ENCODE assay signal across 24 cellular contexts in the genomic region with DNA sequence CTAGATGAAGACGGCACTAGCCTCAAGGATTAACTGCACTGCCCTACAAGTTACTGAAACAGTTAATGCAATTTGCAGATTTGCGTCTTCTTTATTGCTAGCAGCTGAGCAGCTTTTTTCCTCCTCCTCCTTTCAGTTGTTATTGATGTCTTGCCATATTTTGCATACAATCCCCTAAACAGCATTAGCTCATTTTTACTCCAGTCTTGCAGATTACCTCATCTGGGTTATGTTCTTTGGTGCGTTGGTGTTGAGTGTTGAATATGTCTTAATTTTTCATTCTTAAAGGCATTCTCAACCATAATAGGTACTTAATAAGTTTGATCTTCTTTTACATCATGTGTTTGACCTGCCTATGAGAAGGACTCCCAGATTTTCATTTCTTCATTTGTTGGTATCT.
"Had no signal": no experiment of that assay in that cellular context is flagged by ENCODE, and none has a peak within 500 bp of the region (broad histone marks: within the 10 kb centered on the region; RNA-seq: fewer than 3 reads in every experiment).

No MANE protein-coding gene starts in this region.

- H3K27me3 Mint-ChIP-seq: activated CD4-positive, alpha-beta T cell treated with anti-CD3 and anti-CD28 coated beads, Interleukin-2, amount 10 ng/mL, durations not matched to agents 7 days and 5 days; activated CD8-positive, alpha-beta memory T cell treated with anti-CD3 and anti-CD28 coated beads, Interleukin-2, amount 10 ng/mL, durations not matched to agents 7 days and 5 days; activated CD8-positive, alpha-beta T cell treated with anti-CD3 and anti-CD28 coated beads for 36 hours; activated naive CD4-positive, alpha-beta T cell treated with anti-CD3 and anti-CD28 coated beads, Interleukin-2, amount 50 U/mL, for 24 hours; central memory CD8-positive, alpha-beta T cell; progenitor cell of endocrine pancreas had no signal

- H3K4me3 ChIP-seq: ascending aorta, esophagus muscularis mucosa, upper lobe of left lung had no signal

- H3K27ac Mint-ChIP-seq: activated CD4-positive, alpha-beta T cell treated with anti-CD3 and anti-CD28 coated beads, Interleukin-2, amount 10 ng/mL, durations not matched to agents 7 days and 5 days; activated CD8-positive, alpha-beta memory T cell treated with anti-CD3 and anti-CD28 coated beads, Interleukin-2, amount 10 ng/mL, durations not matched to agents 7 days and 5 days; activated CD8-positive, alpha-beta T cell treated with anti-CD3 and anti-CD28 coated beads for 36 hours; activated naive CD4-positive, alpha-beta T cell treated with anti-CD3 and anti-CD28 coated beads, Interleukin-2, amount 50 U/mL, for 24 hours; natural killer cell; progenitor cell of endocrine pancreas had no signal

- H3K4me3 Mint-ChIP-seq: activated CD4-positive, alpha-beta T cell treated with anti-CD3 and anti-CD28 coated beads, Interleukin-2, amount 10 ng/mL, durations not matched to agents 7 days and 5 days; activated CD8-positive, alpha-beta memory T cell treated with anti-CD3 and anti-CD28 coated beads, Interleukin-2, amount 10 ng/mL, durations not matched to agents 7 days and 5 days; activated CD8-positive, alpha-beta T cell treated with anti-CD3 and anti-CD28 coated beads for 36 hours; activated naive CD4-positive, alpha-beta T cell treated with anti-CD3 and anti-CD28 coated beads, Interleukin-2, amount 50 U/mL, for 24 hours; central memory CD8-positive, alpha-beta T cell; natural killer cell had no signal

- H3K4me1 ChIP-seq: ascending aorta, upper lobe of left lung had no signal

- H3K36me3 Mint-ChIP-seq: activated CD8-positive, alpha-beta memory T cell treated with anti-CD3 and anti-CD28 coated beads, Interleukin-2, amount 10 ng/mL, durations not matched to agents 7 days and 5 days; activated naive CD4-positive, alpha-beta T cell treated with anti-CD3 and anti-CD28 coated beads, Interleukin-2, amount 50 U/mL, for 24 hours; natural killer cell had no signal

- ATAC-seq: activated CD8-positive, alpha-beta memory T cell treated with anti-CD3 and anti-CD28 coated beads, Interleukin-2, amount 10 ng/mL, durations not matched to agents 7 days and 5 days; activated CD8-positive, alpha-beta T cell treated with anti-CD3 and anti-CD28 coated beads for 36 hours; natural killer cell; stimulated activated naive CD8-positive, alpha-beta T cell treated with anti-CD3 and anti-CD28 coated beads, Interleukin-15, Interleukin-2, amounts not matched to agents 100 U/mL and 50 U/mL, for 24 hours had no signal

- H3K9me3 Mint-ChIP-seq: activated CD4-positive, alpha-beta T cell treated with anti-CD3 and anti-CD28 coated beads, Interleukin-2, amount 10 ng/mL, durations not matched to agents 7 days and 5 days; activated CD8-positive, alpha-beta T cell treated with anti-CD3 and anti-CD28 coated beads for 36 hours had no signal

- H3K27me3 ChIP-seq: ascending aorta, brain microvascular endothelial cell, esophagus muscularis mucosa, upper lobe of left lung had no signal

- DNase-seq: activated CD4-positive, alpha-beta T cell treated with anti-CD3 and anti-CD28 coated beads, Interleukin-2, amount 10 ng/mL, durations not matched to agents 7 days and 5 days; activated CD4-positive, CD25-positive, alpha-beta regulatory T cell treated with anti-CD3 and anti-CD28 coated beads, Interleukin-2, amount 50 U/mL, for 72 hours; activated CD8-positive, alpha-beta memory T cell treated with anti-CD3 and anti-CD28 coated beads, Interleukin-2, amount 10 ng/mL, durations not matched to agents 7 days and 5 days; activated CD8-positive, alpha-beta T cell treated with anti-CD3 and anti-CD28 coated beads for 36 hours; activated gamma-delta T cell treated with Interleukin-2 at 50 U/mL for 16 hours; activated T-cell treated with anti-CD3 and anti-CD28 coated beads for 4 hours; brain microvascular endothelial cell; effector memory CD4-positive, alpha-beta T cell; foreskin fibroblast; midbrain; natural killer cell; retina; stimulated activated CD4-positive, alpha-beta T cell treated with anti-CD3 and anti-CD28 coated beads, Interleukin-4, amount 100 ng/mL, for 24 hours; stimulated activated naive CD8-positive, alpha-beta T cell treated with anti-CD3 and anti-CD28 coated beads, Interleukin-15, Interleukin-2, amounts not matched to agents 100 U/mL and 50 U/mL, for 24 hours; T-helper 1 cell; upper lobe of left lung; WERI-Rb-1 had no signal

- FAIRE-seq: colon, TTC549 had no signal

- H3K36me3 ChIP-seq: ascending aorta, brain microvascular endothelial cell, esophagus muscularis mucosa, upper lobe of left lung, WERI-Rb-1 had no signal

- H3K9me3 ChIP-seq: ascending aorta, esophagus muscularis mucosa, upper lobe of left lung had no signal

- H3K4me1 Mint-ChIP-seq: activated CD4-positive, alpha-beta T cell treated with anti-CD3 and anti-CD28 coated beads, Interleukin-2, amount 10 ng/mL, durations not matched to agents 7 days and 5 days; activated CD8-positive, alpha-beta memory T cell treated with anti-CD3 and anti-CD28 coated beads, Interleukin-2, amount 10 ng/mL, durations not matched to agents 7 days and 5 days; activated naive CD4-positive, alpha-beta T cell treated with anti-CD3 and anti-CD28 coated beads, Interleukin-2, amount 50 U/mL, for 24 hours; central memory CD8-positive, alpha-beta T cell; natural killer cell had no signal
